In the genomic region with DNA sequence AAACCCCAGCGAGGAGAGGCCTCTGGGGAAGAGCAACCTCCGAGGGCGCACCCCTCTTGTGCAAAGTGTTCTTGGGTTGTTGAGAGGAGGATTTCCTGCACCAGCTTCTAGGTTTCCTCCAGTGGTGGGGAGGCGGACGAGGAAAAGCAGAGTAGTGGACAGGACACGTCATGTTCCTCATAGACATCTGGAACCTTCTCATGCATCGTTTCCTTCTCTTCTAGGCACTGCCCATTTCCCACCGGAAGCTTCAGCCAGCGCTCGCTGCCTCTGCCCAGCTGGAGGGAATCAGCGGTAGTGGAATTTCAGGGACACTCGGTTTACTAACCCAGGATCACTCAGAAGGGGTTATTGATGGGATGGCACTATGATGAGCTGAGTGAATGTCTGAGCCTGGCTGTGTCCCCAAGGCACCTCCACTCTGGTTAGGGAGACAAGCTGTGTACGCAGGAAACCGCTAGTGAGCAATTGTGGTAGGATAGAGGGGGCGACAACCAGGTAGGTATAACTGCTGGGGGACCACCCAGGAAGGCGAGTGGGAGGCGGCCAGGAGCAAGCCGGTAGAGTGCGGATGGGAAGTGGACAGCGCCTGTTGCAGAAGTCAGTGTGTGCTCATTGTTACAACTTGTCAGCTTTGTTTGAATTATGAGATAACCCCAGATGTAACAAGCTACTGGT, we compare ENCODE assay signal across 17 cellular contexts. TPM values are rescaled to one million over a fixed set of nuclear protein-coding genes. Genes with fewer than 3 reads are reported as not detected.
DNase-seq lines count a peak whose midpoint lies in the region; ATAC-seq and TF ChIP-seq lines count a peak whose summit lies in the region.
"Had no signal": no experiment of that assay in that cellular context is flagged by ENCODE, and none has a peak within 500 bp of the region (broad histone marks: within the 10 kb centered on the region; RNA-seq: fewer than 3 reads in every experiment).

No MANE protein-coding gene starts in this region.

- DNase-seq in Caco-2 = no peak
- DNase-seq in coronary artery (ENCODE audit: low spot score) = peak; percentile 60
- DNase-seq in islet precursor cell = peak; percentile 49
- DNase-seq in progenitor cell of endocrine pancreas (ENCODE audit: low spot score, unreplicated experiment) = no peak
- DNase-seq in DMS 273 (lab: John Stamatoyannopoulos, UW; ENCODE audit: unreplicated experiment) = no peak
- DNase-seq in effector memory CD8-positive, alpha-beta T cell = no peak
- DNase-seq: CD8-positive, alpha-beta memory T cell; NCI-H1105; NCI-H1694 treated with DMSO at 0.1 percent for 48 hours; NCI-H446 had no signal

- CTCF ChIA-PET in Caco-2 (lab: Charles Lee) = no interaction called here

- H3K4me3 Mint-ChIP-seq in Caco-2 (ENCODE audit: unreplicated experiment) (peak overlapping the region; percentile 91), progenitor cell of endocrine pancreas (ENCODE audit: low read depth) (no peak overlapping the region)
- H3K4me3 Mint-ChIP-seq in effector memory CD8-positive, alpha-beta T cell = no peak overlapping the region
- H3K4me3 Mint-ChIP-seq: CD8-positive, alpha-beta memory T cell had no signal

- H3K4me1 Mint-ChIP-seq in Caco-2 (ENCODE audit: low read depth, unreplicated experiment) = peaks cover 22% of the 10 kb centered on the region
- H3K4me1 Mint-ChIP-seq in progenitor cell of endocrine pancreas (ENCODE audit: low read depth) = peaks cover 26% of the 10 kb centered on the region
- peaks cover 3 to 4% of the 10 kb centered on the region in 2 donors for H3K4me1 Mint-ChIP-seq in effector memory CD8-positive, alpha-beta T cell (ENCODE audit: low read depth in 2 of 2)

- H3K27ac ChIP-seq in coronary artery = no peak overlapping the region
- H3K27ac ChIP-seq: 22Rv1, BLaER1, KMS-11 had no signal

- no peak for ATAC-seq in effector memory CD8-positive, alpha-beta T cell (replicated peaks)
- ATAC-seq in GM18909 (IDR thresholded peaks at IDR 0.05; ENCODE audit: poor library complexity, unreplicated experiment) = no peak
- ATAC-seq in HG03469 (IDR thresholded peaks at IDR 0.05; ENCODE audit: unreplicated experiment) = no peak

- H3K9me3 Mint-ChIP-seq in Caco-2 (ENCODE audit: unreplicated experiment) (no peaks in the 10 kb centered on the region), progenitor cell of endocrine pancreas (ENCODE audit: low read depth) (no peaks in the 10 kb centered on the region)
- H3K9me3 Mint-ChIP-seq in effector memory CD8-positive, alpha-beta T cell = no peaks in the 10 kb centered on the region
- H3K9me3 Mint-ChIP-seq: CD8-positive, alpha-beta memory T cell had no signal

- peaks cover 18% of the 10 kb centered on the region for H3K4me1 ChIP-seq in Caco-2
- H3K4me1 ChIP-seq: BLaER1 had no signal

- H3K36me3 Mint-ChIP-seq in Caco-2 (ENCODE audit: insufficient read depth, unreplicated experiment) (peaks cover 43% of the 10 kb centered on the region), progenitor cell of endocrine pancreas (ENCODE audit: insufficient read depth) (peaks cover 2% of the 10 kb centered on the region)
- H3K36me3 Mint-ChIP-seq in effector memory CD8-positive, alpha-beta T cell (ENCODE audit: insufficient read depth) = no peaks in the 10 kb centered on the region
- H3K36me3 Mint-ChIP-seq: CD8-positive, alpha-beta memory T cell had no signal

- peaks cover 8% of the 10 kb centered on the region for H3K36me3 ChIP-seq in Caco-2 (ENCODE audit: control insufficient read depth, insufficient read depth, low read length)
- H3K36me3 ChIP-seq: BLaER1 had no signal

- no peaks in the 10 kb centered on the region for H3K27me3 Mint-ChIP-seq in Caco-2 (ENCODE audit: insufficient read depth, unreplicated experiment)
- peaks cover 33% of the 10 kb centered on the region for H3K27me3 Mint-ChIP-seq in progenitor cell of endocrine pancreas
- peaks cover 30 to 66% of the 10 kb centered on the region in 2 donors for H3K27me3 Mint-ChIP-seq in effector memory CD8-positive, alpha-beta T cell

- no peak for TF ChIP-seq CTCF in Caco-2 (IDR thresholded peaks at IDR 0.05; ENCODE audit: insufficient read depth in 1 of 2, low read depth in 1 of 2, low read length in 1 of 2, severe bottlenecking in 1 of 2, unreplicated experiment in 1 of 2)
- TF ChIP-seq CTCF in coronary artery (IDR thresholded peaks at IDR 0.05) = no peak
- no peak for TF ChIP-seq CTCF in progenitor cell of endocrine pancreas (IDR thresholded peaks at IDR 0.05; ENCODE audit: unreplicated experiment)

- H3K27me3 ChIP-seq in Caco-2 (replicated peaks; ENCODE audit: control insufficient read depth, insufficient read depth, low read length) = no peaks in the 10 kb centered on the region

- no TSS peak for BruUV-seq in Caco-2 (replicated peaks; lab: Mats Ljungman, UMichigan)

- intact Hi-C loops in Caco-2 (cut with micrococcal nuclease; ENCODE audit: unreplicated experiment) = loop anchor here (5.0 kb wide), 2 partner anchors 352 to 368 kb away; no protein-coding TSS in a partner anchor

- no peak overlapping the region for H3K4me3 ChIP-seq in Caco-2 (ENCODE audit: low read depth, low read length)
- H3K4me3 ChIP-seq in coronary artery = no peak overlapping the region
- H3K4me3 ChIP-seq: BLaER1 had no signal

- H3K27ac Mint-ChIP-seq in Caco-2 (ENCODE audit: unreplicated experiment) = peak overlapping the region; percentile 55
- H3K27ac Mint-ChIP-seq in progenitor cell of endocrine pancreas = peak overlapping the region; percentile 62
- no peak overlapping the region for H3K27ac Mint-ChIP-seq in effector memory CD8-positive, alpha-beta T cell

- no peaks in the 10 kb centered on the region for H3K9me3 ChIP-seq in Caco-2
- H3K9me3 ChIP-seq: BLaER1 had no signal

- POLR2A ChIA-PET in Caco-2 (lab: Charles Lee) = no interaction called here

RNA-seq across cellular contexts. Expression of a gene that starts 1.0 kb away (rescaled TPM):
- total RNA-seq in Caco-2 (2022) (190 and 234 TPM in 2 replicates), progenitor cell of endocrine pancreas (15.6 and 22.2 TPM in 2 replicates)
- total RNA-seq: CD8-positive, alpha-beta memory T cell; H4; MCF 10A had no signal

Comparison
In these comparisons a context has a peak if more than half of its experiments do, and no peak if none do; other contexts are left out.
1. DNase-seq: peak in coronary artery (single experiment) and islet precursor cell (single experiment); none in Caco-2 (0 of 2), progenitor cell of endocrine pancreas (single experiment), DMS 273 (single experiment) and effector memory CD8-positive, alpha-beta T cell (0 of 3).
2. H3K27ac Mint-ChIP-seq: peak in Caco-2 (single experiment) and progenitor cell of endocrine pancreas (single experiment); none in effector memory CD8-positive, alpha-beta T cell (0 of 2).